ENCODE assay signal across 8 cellular contexts in the genomic region with DNA sequence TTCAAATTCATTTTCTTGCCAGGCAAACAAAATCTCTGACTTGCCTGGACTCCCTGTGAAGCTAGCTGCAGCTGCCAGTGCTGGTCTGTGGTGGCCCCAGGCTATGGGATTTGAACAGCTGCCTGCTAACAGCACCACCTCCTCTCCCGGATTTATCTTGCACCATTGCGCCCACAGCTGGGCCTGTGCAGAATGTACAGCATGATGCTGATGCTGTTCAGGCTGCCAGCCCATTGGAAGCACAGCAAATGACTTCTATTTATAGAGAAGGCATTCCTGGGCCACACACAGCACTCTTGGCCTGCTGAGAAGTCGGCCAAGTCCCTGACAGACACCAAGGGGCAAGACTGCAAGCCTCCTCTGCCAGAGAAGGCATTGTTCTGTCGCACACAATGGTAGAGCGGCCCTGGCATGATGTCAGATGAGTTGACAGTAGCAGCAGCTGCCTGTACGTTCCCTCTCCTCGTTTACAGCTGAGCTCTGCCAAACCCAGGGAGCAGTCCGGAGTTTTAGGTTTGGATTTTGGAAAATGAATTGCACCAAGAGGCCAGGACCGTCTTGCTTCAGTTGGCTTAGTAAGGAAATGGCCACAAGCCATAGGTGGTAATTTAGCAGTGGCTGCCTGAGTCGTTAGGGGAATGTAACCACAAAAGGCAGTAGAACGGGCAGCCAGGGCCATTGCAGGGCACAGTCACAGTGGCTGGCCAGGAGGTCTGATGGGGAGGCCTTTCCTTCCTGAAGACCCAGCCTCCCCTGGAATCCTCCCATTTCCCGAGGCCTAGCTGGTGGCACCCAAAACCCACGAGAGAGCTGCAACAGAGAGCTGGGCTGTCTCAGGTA. TPM values are rescaled to one million over a fixed set of nuclear protein-coding genes. Genes with fewer than 3 reads are reported as not detected.
DNase-seq lines count a peak whose midpoint lies in the region; ATAC-seq, FAIRE-seq and TF ChIP-seq lines count a peak whose summit lies in the region.

No MANE protein-coding gene starts in this region.

- H3K27ac ChIP-seq in K562 (ENCODE audit: extremely low read depth, low read depth, low read length) (no peak overlapping the region), thyroid gland (peak overlapping the region in 2 of 3 donors; percentile 8 to 41)

- DNase-seq in DMS79 (lab: John Stamatoyannopoulos, UW), result peak; percentile 88
- peak; percentile 87 for DNase-seq in NCI-H2196 treated with DMSO at 0.1 percent for 48 hours (lab: John Stamatoyannopoulos, UW; ENCODE audit: unreplicated experiment)
- peak in 2 of 4 experiments; percentile 34 to 41 for DNase-seq in K562 (ENCODE audit: extremely low read depth in 1 of 4, low spot score in 3 of 4)
- peak; percentile 35 for DNase-seq in iPS-NIHi11 (ENCODE audit: low spot score)
- peak in 1 of 2 donors; percentile 25 for DNase-seq in thyroid gland

- intact Hi-C loops in K562 (cut with micrococcal nuclease) (no loop called here), thyroid gland (cut with DNase I) (loop anchor here (10.0 kb wide), 1 partner anchor 102 kb away; no protein-coding TSS in a partner anchor)

- H3K79me2 ChIP-seq in K562 (ENCODE audit: control insufficient read depth, insufficient read depth, low read length), result no peaks in the 10 kb centered on the region

- BruUV-seq in K562 (replicated peaks; lab: Mats Ljungman, UMichigan), result no TSS peak

- ATAC-seq in K562 (peak; percentile 83), HG03108 (IDR thresholded peaks at IDR 0.05; ENCODE audit: unreplicated experiment) (no peak), HG02623 (IDR thresholded peaks at IDR 0.05; ENCODE audit: unreplicated experiment) (no peak), HG02642 (IDR thresholded peaks at IDR 0.05; ENCODE audit: poor library complexity, unreplicated experiment) (no peak)

- TF ChIP-seq RAD21 in K562 (CRISPR knock-in tag; conservative IDR thresholded peaks at IDR 0.05 in 1 of 2, IDR thresholded peaks at IDR 0.05 in 1 of 2), result peak in 1 of 2 experiments; percentile 42; a peak in 2 of 4 replicates

- no peak overlapping the region for H2AFZ ChIP-seq in K562 (ENCODE audit: low read depth, low read length)

- H3K9me1 ChIP-seq in K562 (ENCODE audit: control insufficient read depth, insufficient read depth, low read length), result no peaks in the 10 kb centered on the region

- no peak overlapping the region for H3K4me3 ChIP-seq in K562
- no peak overlapping the region for H3K4me3 ChIP-seq in thyroid gland (replicated peaks in 1 of 3)

- CTCF ChIA-PET in K562 (lab: Yijun Ruan, JAX; ENCODE audit: low intra/inter-chr PET ratio), result no interaction called here

- no peak overlapping the region for H3K4me2 ChIP-seq in K562 (ENCODE audit: insufficient read depth, low read length)

- no peaks in the 10 kb centered on the region; the same call in 1 of the 2 replicates for H4K20me1 ChIP-seq in K562 (replicated peaks; ENCODE audit: control insufficient read depth, insufficient read depth, low read length)

- H3K27me3 ChIP-seq in K562 (ENCODE audit: control insufficient read depth in 2 of 2, insufficient read depth in 2 of 2, low read length in 2 of 2) (peaks cover 19 to 54% of the 10 kb centered on the region in 2 experiments; a peak in 4 of 5 replicates), thyroid gland (no peaks in the 10 kb centered on the region)

- H3K36me3 ChIP-seq in K562 (ENCODE audit: control insufficient read depth, insufficient read depth, low read length) (no peaks in the 10 kb centered on the region), thyroid gland (no peaks in the 10 kb centered on the region)

- peaks cover 0 to 10% of the 10 kb centered on the region in 2 experiments; a peak in 2 of 5 replicates for H3K4me1 ChIP-seq in K562 (replicated peaks in 1 of 2; ENCODE audit: control insufficient read depth in 2 of 2, insufficient read depth in 2 of 2, low read length in 2 of 2)
- peaks cover 5 to 26% of the 10 kb centered on the region in 2 donors for H3K4me1 ChIP-seq in thyroid gland

- in situ Hi-C loops in K562 (cut with MboI), result no loop called here

- 14% methylated on average over 13 of the region's 13 CpGs for WGBS in K562 (ENCODE audit: insufficient coverage, low coverage, missing lambda C conversion rate)
- WGBS in thyroid gland, 2 donors, result 60 to 74% methylated on average over 10 to 13 of the region's 13 CpGs

- TF ChIP-seq POLR2A in K562 (conservative IDR thresholded peaks at IDR 0.05), result no peak
- no peak for TF ChIP-seq POLR2A in thyroid gland (IDR thresholded peaks at IDR 0.05)

- no peak for TF ChIP-seq EP300 in K562 (IDR thresholded peaks at IDR 0.05; ENCODE audit: low read length)

- FAIRE-seq in K562 (lab: Jason Lieb, UNC), result peak; percentile 72

- no peak overlapping the region for H3K9ac ChIP-seq in K562 (ENCODE audit: insufficient read depth in 1 of 2, low read depth in 2 of 2, low read length in 2 of 2)

- H3K9me3 ChIP-seq in K562 (replicated peaks; ENCODE audit: control insufficient read depth, insufficient read depth, low read depth, low read length), result no peaks in the 10 kb centered on the region
- no peaks in the 10 kb centered on the region for H3K9me3 ChIP-seq in thyroid gland

- TF ChIP-seq CTCF in K562 (IDR thresholded peaks at IDR 0.05 in 2 of 3, conservative IDR thresholded peaks at IDR 0.05 in 1 of 3; ENCODE audit: insufficient read depth in 2 of 3, low read depth in 1 of 3, low read length in 3 of 3), result peak; percentile 27 to 52 (median 45); a peak in 2 of 6 replicates
- TF ChIP-seq CTCF in thyroid gland (IDR thresholded peaks at IDR 0.05), result no peak

- POLR2A ChIA-PET in K562 (lab: Yijun Ruan, JAX), result interaction anchor here (0.7 to 1.6 kb wide), 5 partner anchors 9 to 968 kb away, joined by 3 to 5 read pairs (median 3); no protein-coding TSS in a partner anchor

TF ChIP-seq in K562, 482 proteins besides CTCF, POLR2A, EP300 and RAD21:
- TF ChIP-seq EGR1 (conservative IDR thresholded peaks at IDR 0.05), result no peak
- TF ChIP-seq, protein P1, sequence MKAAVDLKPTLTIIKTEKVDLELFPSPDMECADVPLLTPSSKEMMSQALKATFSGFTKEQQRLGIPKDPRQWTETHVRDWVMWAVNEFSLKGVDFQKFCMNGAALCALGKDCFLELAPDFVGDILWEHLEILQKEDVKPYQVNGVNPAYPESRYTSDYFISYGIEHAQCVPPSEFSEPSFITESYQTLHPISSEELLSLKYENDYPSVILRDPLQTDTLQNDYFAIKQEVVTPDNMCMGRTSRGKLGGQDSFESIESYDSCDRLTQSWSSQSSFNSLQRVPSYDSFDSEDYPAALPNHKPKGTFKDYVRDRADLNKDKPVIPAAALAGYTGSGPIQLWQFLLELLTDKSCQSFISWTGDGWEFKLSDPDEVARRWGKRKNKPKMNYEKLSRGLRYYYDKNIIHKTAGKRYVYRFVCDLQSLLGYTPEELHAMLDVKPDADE (conservative IDR thresholded peaks at IDR 0.05; ENCODE audit: control insufficient read depth, low read depth, low read length), result no peak
- TF ChIP-seq, protein P2, sequence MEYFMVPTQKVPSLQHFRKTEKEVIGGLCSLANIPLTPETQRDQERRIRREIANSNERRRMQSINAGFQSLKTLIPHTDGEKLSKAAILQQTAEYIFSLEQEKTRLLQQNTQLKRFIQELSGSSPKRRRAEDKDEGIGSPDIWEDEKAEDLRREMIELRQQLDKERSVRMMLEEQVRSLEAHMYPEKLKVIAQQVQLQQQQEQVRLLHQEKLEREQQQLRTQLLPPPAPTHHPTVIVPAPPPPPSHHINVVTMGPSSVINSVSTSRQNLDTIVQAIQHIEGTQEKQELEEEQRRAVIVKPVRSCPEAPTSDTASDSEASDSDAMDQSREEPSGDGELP (CRISPR knock-in tag; IDR thresholded peaks at IDR 0.05; ENCODE audit: borderline replicate concordance), result peak; percentile 32; the same call in 1 of the 2 replicates
- TF ChIP-seq TEAD2 (tag; IDR thresholded peaks at IDR 0.05), result no peak
- TF ChIP-seq FOXJ3 (CRISPR knock-in tag; IDR thresholded peaks at IDR 0.05), result no peak
- TF ChIP-seq POLR2H (tag; IDR thresholded peaks at IDR 0.05; ENCODE audit: low read depth), result no peak

RNA-seq across cellular contexts. Expression of a gene that starts 38.5 kb away (rescaled TPM):
- total RNA-seq in K562 (2011; cell fraction: chromatin; rRNA removed; ENCODE audit: low replicate concordance), result 10.7 and 25.4 TPM in 2 replicates
- total RNA-seq in K562 (2011; cell fraction: nucleolus; rRNA removed), result 8.7 and 10.9 TPM in 2 replicates
- total RNA-seq in K562 (2011; cell fraction: nucleoplasm; rRNA removed), result 20.8 and 31.9 TPM in 2 replicates
- 8.8 and 10.0 TPM in 2 replicates for total RNA-seq in K562 (2014; rRNA removed)
- 6.4 and 7.8 TPM in 2 replicates for total RNA-seq in K562 (2014; rRNA removed; fragmentation: Illumina TruSeq; extraction: Trizol)
- 1.4 and 1.6 TPM in 2 replicates for total RNA-seq in K562 (2015; rRNA removed; fragmentation: Illumina TruSeq; extraction: Trizol)
- total RNA-seq in K562 (2021), result 5.0 and 7.7 TPM in 2 replicates
- 9.2 and 14.8 TPM in 2 replicates for polyA plus RNA-seq in K562 (2011; rRNA removed)
- 5.6 and 7.0 TPM in 2 replicates for polyA plus RNA-seq in K562 (2011; cell fraction: cytosol; rRNA removed)
- 23.8 and 26.1 TPM in 2 replicates for polyA plus RNA-seq in K562 (2011; cell fraction: nucleus; rRNA removed)
- polyA plus RNA-seq in K562 (2012), result 3.4 and 5.4 TPM in 2 replicates
- polyA plus RNA-seq in K562 (2014; fragmentation: Illumina TruSeq; extraction: Trizol), result 5.3 TPM in 2 replicates
- polyA plus RNA-seq in K562 (2014; fragmentation: Nextera tagmentation; extraction: Ambion mirVana), result 1 to 10 TPM in 1 of 2 experiments, under 1 TPM in 1; 0.94 to 1.0 TPM
- 6.5 and 8.0 TPM in 2 replicates for polyA plus RNA-seq in K562 (2014; rRNA removed)
- polyA minus RNA-seq in K562 (2011; rRNA and poly(A)+ RNA removed), result 9.0 and 14.6 TPM in 2 replicates
- polyA minus RNA-seq in K562 (2011; cell fraction: cytosol; rRNA and poly(A)+ RNA removed), result 1.7 and 6.6 TPM in 2 replicates
- 7.0 and 9.3 TPM in 2 replicates for polyA minus RNA-seq in K562 (2011; cell fraction: nucleus; rRNA and poly(A)+ RNA removed)
- 10 to 100 TPM; 32.0 to 86.3 (median 44.0) TPM for total RNA-seq in thyroid gland

Comparison
In these comparisons a context has a peak if more than half of its experiments do, and no peak if none do; other contexts are left out.
1. CTCF ChIP-seq: peak in K562 (3 of 3); none in thyroid gland (0 of 6).